In genomic region chr1:12069616-12070244, GRCh38 we compare ENCODE assay signal across 13 cellular contexts. TPM values are rescaled to one million over a fixed set of nuclear protein-coding genes. Genes with fewer than 3 reads are reported as not detected.
DNase-seq lines count a peak whose midpoint lies in the region; ATAC-seq, FAIRE-seq and TF ChIP-seq lines count a peak whose summit lies in the region.
"Had no signal": no experiment of that assay in that cellular context is flagged by ENCODE, and none has a peak within 500 bp of the region (broad histone marks: within the 10 kb centered on the region; RNA-seq: fewer than 3 reads in every experiment).

No MANE protein-coding gene starts in this region.

- H3K27ac Mint-ChIP-seq in activated naive CD8-positive, alpha-beta T cell, result peak overlapping the region; percentile 16
- no peak overlapping the region for H3K27ac Mint-ChIP-seq in activated naive CD8-positive, alpha-beta T cell treated with anti-CD3 and anti-CD28 coated beads for 36 hours

- H3K4me2 ChIP-seq in H1 (ENCODE audit: insufficient read depth in 1 of 2, low read depth in 2 of 2, low read length in 2 of 2), result no peak overlapping the region

- peaks cover 4% of the 10 kb centered on the region for H3K36me3 Mint-ChIP-seq in activated naive CD8-positive, alpha-beta T cell
- no peaks in the 10 kb centered on the region for H3K36me3 Mint-ChIP-seq in activated naive CD8-positive, alpha-beta T cell treated with anti-CD3 and anti-CD28 coated beads for 36 hours

- DNase-seq in activated naive CD8-positive, alpha-beta T cell treated with anti-CD3 and anti-CD28 coated beads for 36 hours, result no peak
- DNase-seq in H1 (ENCODE audit: low read depth in 1 of 2, low spot score in 2 of 2) (no peak), anterior cingulate cortex (lab: John Stamatoyannopoulos, UW) (no peak), NCI-H128 (lab: John Stamatoyannopoulos, UW; ENCODE audit: unreplicated experiment) (no peak), mucosa of descending colon (no peak)
- no peak for DNase-seq in activated naive CD4-positive, alpha-beta T cell treated with Interleukin-2 at 50 U/mL for 16 hours
- DNase-seq: kidney, NCI-H2171, Right ventricle myocardium superior had no signal

- H4K5ac ChIP-seq in H1 (ENCODE audit: insufficient read length, low read depth, low read length), result peak overlapping the region; percentile 44

- H3K14ac ChIP-seq in H1 (ENCODE audit: insufficient read length), result no peak overlapping the region

- H3K9me3 ChIP-seq in KOPT-K1 (ENCODE audit: insufficient read depth, low read length, poor library complexity, severe bottlenecking), result no peaks in the 10 kb centered on the region
- no peaks in the 10 kb centered on the region for H3K9me3 ChIP-seq in H1 (ENCODE audit: insufficient read depth in 2 of 2, low read depth in 1 of 2, low read length in 1 of 2)
- H3K9me3 ChIP-seq in mucosa of descending colon, result no peaks in the 10 kb centered on the region

- peaks cover 25% of the 10 kb centered on the region for H3K4me1 Mint-ChIP-seq in activated naive CD8-positive, alpha-beta T cell (ENCODE audit: low read depth)
- peaks cover 21% of the 10 kb centered on the region for H3K4me1 Mint-ChIP-seq in activated naive CD8-positive, alpha-beta T cell treated with anti-CD3 and anti-CD28 coated beads for 36 hours

- peak overlapping the region; percentile 22 for H4K91ac ChIP-seq in H1 (replicated peaks; ENCODE audit: insufficient read length, low read length)

- TF ChIP-seq CTCF in H1 (IDR thresholded peaks at IDR 0.05; ENCODE audit: control extremely low read depth in 1 of 3, insufficient read depth in 1 of 3, low read depth in 1 of 3, low read length in 3 of 3), result no peak
- TF ChIP-seq CTCF in mucosa of descending colon (IDR thresholded peaks at IDR 0.05), result no peak

- ATAC-seq in mucosa of descending colon, result no peak

- POLR2A ChIA-PET in H1 (lab: Charles Lee; ENCODE audit: partially characterized antibody), result interaction anchor here (6.1 kb wide), 1 partner anchor 161 kb away, joined by 31 read pairs; no protein-coding TSS in a partner anchor

- peak overlapping the region; percentile 85; the same call in 1 of the 2 replicates for H2BK12ac ChIP-seq in H1 (ENCODE audit: low read depth, low read length)

- no peak overlapping the region for H3K56ac ChIP-seq in H1 (replicated peaks; ENCODE audit: insufficient read length, low read depth, low read length)

- no peak overlapping the region for H3K18ac ChIP-seq in H1 (ENCODE audit: extremely low read depth, low read length)

- H3K79me1 ChIP-seq in H1 (ENCODE audit: low read depth, low read length), result peaks cover 7% of the 10 kb centered on the region

- TF ChIP-seq EP300 in H1 (IDR thresholded peaks at IDR 0.05; ENCODE audit: borderline replicate concordance in 1 of 2, low read depth in 2 of 2, low read length in 2 of 2), result no peak

- TF ChIP-seq RAD21 in H1 (IDR thresholded peaks at IDR 0.05 in 1 of 2, conservative IDR thresholded peaks at IDR 0.05 in 1 of 2; ENCODE audit: low read depth in 2 of 2, low read length in 2 of 2), result no peak

- peak overlapping the region; percentile 96; the same call in 1 of the 2 replicates for H2AK5ac ChIP-seq in H1 (ENCODE audit: low read depth, low read length)

- H3K9ac ChIP-seq in H1 (replicated peaks in 1 of 4; ENCODE audit: extremely low read depth in 1 of 4, low read depth in 3 of 4, low read length in 3 of 4), result no peak overlapping the region
- H3K9ac ChIP-seq: parathyroid adenoma had no signal

- H3K27me3 ChIP-seq in H1 (replicated peaks in 1 of 4; ENCODE audit: control insufficient read depth in 3 of 4, extremely low read depth in 1 of 4, insufficient read depth in 3 of 4, low read length in 3 of 4), result peaks cover 0 to under 1% (median 0%) of the 10 kb centered on the region in 4 experiments; a peak in 1 of 7 replicates

- no peak overlapping the region for H2BK15ac ChIP-seq in H1 (ENCODE audit: low read length)

- FAIRE-seq in H1 (lab: Jason Lieb, UNC), result no peak
- FAIRE-seq: kidney had no signal

- H3K4me3 ChIP-seq in H1 (ENCODE audit: extremely low read depth in 1 of 4, insufficient read depth in 2 of 4, low read depth in 3 of 4, low read length in 4 of 4), result no peak overlapping the region
- H3K4me3 ChIP-seq in mucosa of descending colon, result no peak overlapping the region

- H2BK5ac ChIP-seq in H1 (ENCODE audit: low read depth, low read length), result no peak overlapping the region; the same call in 1 of the 2 replicates

- H3K4me3 Mint-ChIP-seq in activated naive CD8-positive, alpha-beta T cell, result no peak overlapping the region
- H3K4me3 Mint-ChIP-seq in activated naive CD8-positive, alpha-beta T cell treated with anti-CD3 and anti-CD28 coated beads for 36 hours, result no peak overlapping the region

- H3K36me3 ChIP-seq in KOPT-K1 (ENCODE audit: insufficient read depth, low read length) (no peaks in the 10 kb centered on the region), H1 (ENCODE audit: control insufficient read depth in 2 of 4, insufficient read depth in 4 of 4, low read length in 3 of 4) (no peaks in the 10 kb centered on the region), mucosa of descending colon (ENCODE audit: low read depth) (no peaks in the 10 kb centered on the region)

- peaks cover 14% of the 10 kb centered on the region for H3K27me3 Mint-ChIP-seq in activated naive CD8-positive, alpha-beta T cell
- H3K27me3 Mint-ChIP-seq in activated naive CD8-positive, alpha-beta T cell treated with anti-CD3 and anti-CD28 coated beads for 36 hours, result peaks cover 60% of the 10 kb centered on the region

- H4K8ac ChIP-seq in H1 (ENCODE audit: extremely low read depth, insufficient read depth, low read length), result no peak overlapping the region

- CTCF ChIA-PET in H1 (lab: Charles Lee; ENCODE audit: partially characterized antibody), result interaction anchor here (2.0 to 7.3 kb wide), 3 partner anchors 9 to 38 kb away, joined by 5 to 59 read pairs (median 15); no protein-coding TSS in a partner anchor

- 78% methylated on average over 11 of the region's 11 CpGs; no CpG with 5 or more reads in 1 of the 2 experiments for WGBS in H1 (ENCODE audit: extremely low coverage in 1 of 2, insufficient coverage in 1 of 2, insufficient read length in 1 of 2, insufficient replicate concordance in 2 of 2, low coverage in 1 of 2, low lambda C conversion rate in 2 of 2, missing lambda C conversion rate in 1 of 2), 2 experiments

- peaks cover under 1% of the 10 kb centered on the region; the same call in 1 of the 2 replicates for H3K23me2 ChIP-seq in H1 (ENCODE audit: low read depth, low read length)

- H3K79me2 ChIP-seq in H1 (ENCODE audit: control insufficient read depth in 1 of 2, insufficient read depth in 2 of 2, low read length in 2 of 2), result peaks cover 0 to 39% of the 10 kb centered on the region in 2 experiments; a peak in 2 of 4 replicates
- H3K79me2 ChIP-seq: parathyroid adenoma had no signal

- H2BK20ac ChIP-seq in H1 (ENCODE audit: low read length), result peak overlapping the region; percentile 43; the same call in 1 of the 2 replicates

- no peaks in the 10 kb centered on the region for H3K9me3 Mint-ChIP-seq in activated naive CD8-positive, alpha-beta T cell (ENCODE audit: low read depth)
- no peaks in the 10 kb centered on the region for H3K9me3 Mint-ChIP-seq in activated naive CD8-positive, alpha-beta T cell treated with anti-CD3 and anti-CD28 coated beads for 36 hours

- peaks cover 13 to 24% (median 20%) of the 10 kb centered on the region in 4 experiments for H3K4me1 ChIP-seq in H1 (replicated peaks in 1 of 4; ENCODE audit: control insufficient read depth in 3 of 4, insufficient read depth in 4 of 4, low read length in 3 of 4)
- no peaks in the 10 kb centered on the region for H3K4me1 ChIP-seq in mucosa of descending colon (ENCODE audit: low read depth)
- H3K4me1 ChIP-seq: parathyroid adenoma had no signal

- intact Hi-C loops in mucosa of descending colon (cut with DNase I, micrococcal nuclease), result no loop called here

- H2BK120ac ChIP-seq in H1 (replicated peaks; ENCODE audit: low read depth, low read length), result no peak overlapping the region

- H3K27ac ChIP-seq in KOPT-K1 (ENCODE audit: low read depth, low read length, poor library complexity, severe bottlenecking) (peak overlapping the region; percentile 22), H1 (ENCODE audit: low read depth, low read length) (no peak overlapping the region)
- H3K27ac ChIP-seq: parathyroid adenoma had no signal

- TF ChIP-seq POLR2A in H1 (IDR thresholded peaks at IDR 0.05; ENCODE audit: control extremely low read depth in 1 of 2, low read depth in 2 of 2, low read length in 2 of 2), result no peak

- H2AFZ ChIP-seq in H1 (ENCODE audit: low read length), result no peak overlapping the region
- H2AFZ ChIP-seq: parathyroid adenoma had no signal

- peaks cover 0 to 4% of the 10 kb centered on the region in 2 experiments for H4K20me1 ChIP-seq in H1 (replicated peaks in 1 of 2; ENCODE audit: control insufficient read depth in 1 of 2, insufficient read depth in 2 of 2, low read length in 2 of 2)

- no peak overlapping the region for H3K23ac ChIP-seq in H1 (ENCODE audit: insufficient read length)

- peak overlapping the region; percentile 3 for H3K4ac ChIP-seq in H1 (replicated peaks; ENCODE audit: insufficient read length, low read depth, low read length)

RNA-seq across cellular contexts. Expression of gene TNFRSF8, which starts 6.6 kb away (rescaled TPM):
- total RNA-seq in activated naive CD8-positive, alpha-beta T cell treated with anti-CD3 and anti-CD28 coated beads for 36 hours, result 1 to 10 TPM; 1.9 to 2.6 TPM
- 32.7 and 35.1 TPM in 2 replicates for total RNA-seq in H1 (2021; fragmentation: NEBNext Ultra II Directional; extraction: Animal tissue kit (Norgen Biotek cat#: 25700))
- polyA plus RNA-seq in H1 (2011; rRNA removed), result 23.2 and 26.7 TPM in 2 replicates
- 16.7 TPM for polyA plus RNA-seq in H1 (2011; cell fraction: cytosol; rRNA removed)
- polyA plus RNA-seq in H1 (2011; cell fraction: nucleus; rRNA removed), result 26.1 TPM
- polyA plus RNA-seq in H1 (2012, experiment 1 of 2), result 15.0 to 25.1 TPM (median 23.2 TPM) in 4 replicates
- polyA plus RNA-seq in H1 (2012, experiment 2 of 2), result 20.2 TPM
- 29.7 TPM for polyA plus RNA-seq in H1 (2013, experiment 1 of 2)
- polyA plus RNA-seq in H1 (2013, experiment 2 of 2), result 29.6 TPM
- 13.4 and 14.5 TPM in 2 replicates for polyA minus RNA-seq in H1 (2011; rRNA and poly(A)+ RNA removed)
- polyA minus RNA-seq in H1 (2011; cell fraction: cytosol; rRNA and poly(A)+ RNA removed), result 13.3 TPM
- 12.3 TPM for polyA minus RNA-seq in H1 (2011; cell fraction: nucleus; rRNA and poly(A)+ RNA removed)
- total RNA-seq in mucosa of descending colon, result under 1 TPM in 2 of 3 donors, not detected in 1; 0.31 to 0.51 TPM
- total RNA-seq: chondrocyte had no signal

RNA-seq across cellular contexts. Expression of gene MIIP, which starts 50.4 kb away (rescaled TPM):
- total RNA-seq in activated naive CD8-positive, alpha-beta T cell treated with anti-CD3 and anti-CD28 coated beads for 36 hours, result 10 to 100 TPM; 21.0 to 22.2 TPM
- 65.5 and 66.1 TPM in 2 replicates for total RNA-seq in H1 (2021; fragmentation: NEBNext Ultra II Directional; extraction: Animal tissue kit (Norgen Biotek cat#: 25700))
- polyA plus RNA-seq in H1 (2011; rRNA removed), result 106 and 149 TPM in 2 replicates
- 92.6 TPM for polyA plus RNA-seq in H1 (2011; cell fraction: cytosol; rRNA removed)
- polyA plus RNA-seq in H1 (2011; cell fraction: nucleus; rRNA removed), result 266 TPM
- polyA plus RNA-seq in H1 (2012, experiment 1 of 2), result 57.0 to 78.2 TPM (median 75.2 TPM) in 4 replicates
- polyA plus RNA-seq in H1 (2012, experiment 2 of 2), result 75.0 TPM
- polyA plus RNA-seq in H1 (2013, experiment 1 of 2), result 49.8 TPM
- 49.9 TPM for polyA plus RNA-seq in H1 (2013, experiment 2 of 2)
- polyA minus RNA-seq in H1 (2011; rRNA and poly(A)+ RNA removed), result 31.7 and 34.1 TPM in 2 replicates
- 33.5 TPM for polyA minus RNA-seq in H1 (2011; cell fraction: cytosol; rRNA and poly(A)+ RNA removed)
- 47.5 TPM for polyA minus RNA-seq in H1 (2011; cell fraction: nucleus; rRNA and poly(A)+ RNA removed)
- total RNA-seq in mucosa of descending colon, result 10 to 100 TPM; 17.6 to 23.9 (median 22.0) TPM
